ENCODE assay signal across 22 cellular contexts in the genomic region with DNA sequence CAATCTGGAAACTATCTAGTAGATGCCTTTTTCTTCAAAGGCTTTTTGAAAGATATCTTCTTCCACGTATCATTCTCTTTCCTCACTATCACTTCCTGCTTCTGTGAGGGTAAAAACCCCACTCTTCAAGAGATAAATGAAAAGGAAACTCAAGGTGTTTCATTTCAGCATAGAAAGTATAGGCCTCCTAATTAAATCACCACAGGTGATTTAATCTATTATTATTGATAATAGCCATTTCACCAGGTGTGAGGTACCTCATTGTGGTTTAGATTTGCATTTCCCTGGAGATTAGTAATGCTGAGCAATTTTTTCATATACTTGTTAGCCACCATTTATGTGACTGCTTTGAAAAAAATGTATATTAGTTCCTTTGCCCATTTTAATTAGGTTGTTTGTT.
A peak's percentile ranks its signal among the peaks of the same experiment; 100 is the strongest.
DNase-seq lines count a peak whose midpoint lies in the region; ATAC-seq, FAIRE-seq and TF ChIP-seq lines count a peak whose summit lies in the region.
"Had no signal": no experiment of that assay in that cellular context is flagged by ENCODE, and none has a peak within 500 bp of the region (broad histone marks: within the 10 kb centered on the region; RNA-seq: fewer than 3 reads in every experiment).

No MANE protein-coding gene starts in this region.

- 100% methylated on average over 1 of the region's 1 CpG for WGBS in mammary epithelial cell (ENCODE audit: low coverage, missing lambda C conversion rate)
- 40 to 55% (median 48%) methylated on average over 1 of the region's 1 CpG for WGBS in small intestine, 3 donors

- intact Hi-C loops in mammary epithelial cell (cut with micrococcal nuclease), result no loop called here

- DNase-seq in GM06990 (ENCODE audit: extremely low read depth, insufficient read length) (peak; percentile 24), NAMALWA (ENCODE audit: low spot score) (peak; percentile 3), mammary epithelial cell (no peak), NCI-H524 treated with DMSO at 0.1 percent for 48 hours (lab: John Stamatoyannopoulos, UW) (no peak), small intestine (no peak)
- DNase-seq: CD8-positive, alpha-beta memory T cell; DMS53; Kasumi-1; MG63; NCI-H1105; NCI-H1694; NCI-H2081 treated with DMSO at 0.1 percent for 48 hours; NCI-H748 treated with DMSO at 0.1 percent for 48 hours; SHP77; SK-N-SH; T-helper 1 cell; T1000 had no signal

- no peaks in the 10 kb centered on the region for H3K79me2 ChIP-seq in mammary epithelial cell (ENCODE audit: insufficient read depth, low read length)

- no peaks in the 10 kb centered on the region for H3K4me1 ChIP-seq in mammary epithelial cell (ENCODE audit: insufficient read depth, low read length)
- no peaks in the 10 kb centered on the region for H3K4me1 ChIP-seq in small intestine (ENCODE audit: control insufficient read depth in 2 of 2, insufficient read depth in 1 of 2, low read depth in 1 of 2, low read length in 1 of 2)
- H3K4me1 ChIP-seq: BLaER1 treated with 17β-estradiol and CSF1 and Interleukin-3, amounts not matched to agents 10 nM and 100 nM had no signal

- H3K27ac ChIP-seq in mammary epithelial cell (ENCODE audit: insufficient read depth, low read depth, low read length) (no peak overlapping the region), small intestine (ENCODE audit: low read depth in 1 of 2, low read length in 1 of 2) (no peak overlapping the region)
- H3K27ac ChIP-seq: BLaER1 treated with 17β-estradiol and CSF1 and Interleukin-3, amounts not matched to agents 10 nM and 100 nM had no signal

- no peaks in the 10 kb centered on the region for H4K20me1 ChIP-seq in mammary epithelial cell (ENCODE audit: insufficient read depth, low read length)
- H4K20me1 ChIP-seq: BLaER1 treated with 17β-estradiol and CSF1 and Interleukin-3, amounts not matched to agents 10 nM and 100 nM had no signal

- dilution Hi-C loops in mammary epithelial cell (cut with HindIII; ENCODE audit: low sequenced_read_pairs), result no loop called here

- in situ Hi-C loops in mammary epithelial cell (cut with MboI; ENCODE audit: low sequenced_read_pairs in 2 of 2), result no loop called here

- no TSS peak for BruUV-seq in mammary epithelial cell (replicated peaks; lab: Mats Ljungman, UMichigan)

- H3K9ac ChIP-seq in mammary epithelial cell (ENCODE audit: insufficient read depth, low read length), result no peak overlapping the region
- H3K9ac ChIP-seq: BLaER1 treated with 17β-estradiol and CSF1 and Interleukin-3, amounts not matched to agents 10 nM and 100 nM; SK-N-SH had no signal

- ATAC-seq in GM19395 (IDR thresholded peaks at IDR 0.05; ENCODE audit: unreplicated experiment), result peak; percentile 78
- peak; percentile 62 for ATAC-seq in HG02870 (IDR thresholded peaks at IDR 0.05; ENCODE audit: unreplicated experiment)
- ATAC-seq in GM21576 (IDR thresholded peaks at IDR 0.05; ENCODE audit: unreplicated experiment), result no peak

- H3K27me3 ChIP-seq in GM06990 (replicated peaks; ENCODE audit: control insufficient read depth, insufficient read depth, low read length) (no peaks in the 10 kb centered on the region), mammary epithelial cell (ENCODE audit: insufficient read depth, low read length) (no peaks in the 10 kb centered on the region), small intestine (ENCODE audit: control insufficient read depth in 2 of 2, insufficient read depth in 2 of 2, low read length in 2 of 2) (no peaks in the 10 kb centered on the region)
- H3K27me3 ChIP-seq: BLaER1 treated with 17β-estradiol and CSF1 and Interleukin-3, amounts not matched to agents 10 nM and 100 nM; MG63 had no signal

- H3K36me3 ChIP-seq in GM06990 (ENCODE audit: control insufficient read depth, insufficient read depth, low read length) (no peaks in the 10 kb centered on the region), mammary epithelial cell (ENCODE audit: insufficient read depth, low read length) (no peaks in the 10 kb centered on the region), small intestine (ENCODE audit: control insufficient read depth in 2 of 2, insufficient read depth in 2 of 2, low read length in 2 of 2) (no peaks in the 10 kb centered on the region)
- H3K36me3 ChIP-seq: BLaER1 treated with 17β-estradiol and CSF1 and Interleukin-3, amounts not matched to agents 10 nM and 100 nM; MG63 had no signal

- H3K4me3 ChIP-seq in GM06990 (replicated peaks; ENCODE audit: low read depth, low read length), result no peak overlapping the region
- no peak overlapping the region for H3K4me3 ChIP-seq in mammary epithelial cell (replicated peaks in 1 of 3; ENCODE audit: insufficient read depth in 1 of 3, low read depth in 2 of 3, low read length in 3 of 3)
- no peak overlapping the region for H3K4me3 ChIP-seq in small intestine (ENCODE audit: low read depth in 1 of 2, low read length in 2 of 2)
- H3K4me3 ChIP-seq: BLaER1 treated with 17β-estradiol and CSF1 and Interleukin-3, amounts not matched to agents 10 nM and 100 nM; MG63 had no signal

- CTCF ChIA-PET in mammary epithelial cell (lab: Charles Lee; ENCODE audit: low non-redundant PET), result no interaction called here

- TF ChIP-seq CTCF in GM06990 (IDR thresholded peaks at IDR 0.05; ENCODE audit: insufficient read depth, low read length, poor library complexity, severe bottlenecking), result no peak
- no peak for TF ChIP-seq CTCF in mammary epithelial cell (conservative IDR thresholded peaks at IDR 0.05 in 1 of 2, IDR thresholded peaks at IDR 0.05 in 1 of 2; ENCODE audit: extremely low read depth in 1 of 2, insufficient read depth in 1 of 2, low read depth in 1 of 2, low read length in 2 of 2)

- H3K9me3 ChIP-seq in mammary epithelial cell (replicated peaks; ENCODE audit: insufficient read depth, low read length) (no peaks in the 10 kb centered on the region), small intestine (ENCODE audit: control insufficient read depth, low read depth) (no peaks in the 10 kb centered on the region)
- H3K9me3 ChIP-seq: MG63, SK-N-SH had no signal

- H2AFZ ChIP-seq in mammary epithelial cell (ENCODE audit: low read depth, low read length), result no peak overlapping the region

- no peak for FAIRE-seq in small intestine (lab: Jason Lieb, UNC)
- FAIRE-seq: H1 had no signal

- H3K4me2 ChIP-seq in mammary epithelial cell (ENCODE audit: insufficient read depth, low read depth, low read length), result no peak overlapping the region
- H3K4me2 ChIP-seq: BLaER1 treated with 17β-estradiol and CSF1 and Interleukin-3, amounts not matched to agents 10 nM and 100 nM; SK-N-SH had no signal

Comparison
In these comparisons a context has a peak if more than half of its experiments do, and no peak if none do; other contexts are left out.
1. DNase-seq: peak in GM06990 (single experiment) and NAMALWA (single experiment); none in mammary epithelial cell (single experiment), NCI-H524 treated with DMSO at 0.1 percent for 48 hours (single experiment) and small intestine (single experiment).